In the genomic region with DNA sequence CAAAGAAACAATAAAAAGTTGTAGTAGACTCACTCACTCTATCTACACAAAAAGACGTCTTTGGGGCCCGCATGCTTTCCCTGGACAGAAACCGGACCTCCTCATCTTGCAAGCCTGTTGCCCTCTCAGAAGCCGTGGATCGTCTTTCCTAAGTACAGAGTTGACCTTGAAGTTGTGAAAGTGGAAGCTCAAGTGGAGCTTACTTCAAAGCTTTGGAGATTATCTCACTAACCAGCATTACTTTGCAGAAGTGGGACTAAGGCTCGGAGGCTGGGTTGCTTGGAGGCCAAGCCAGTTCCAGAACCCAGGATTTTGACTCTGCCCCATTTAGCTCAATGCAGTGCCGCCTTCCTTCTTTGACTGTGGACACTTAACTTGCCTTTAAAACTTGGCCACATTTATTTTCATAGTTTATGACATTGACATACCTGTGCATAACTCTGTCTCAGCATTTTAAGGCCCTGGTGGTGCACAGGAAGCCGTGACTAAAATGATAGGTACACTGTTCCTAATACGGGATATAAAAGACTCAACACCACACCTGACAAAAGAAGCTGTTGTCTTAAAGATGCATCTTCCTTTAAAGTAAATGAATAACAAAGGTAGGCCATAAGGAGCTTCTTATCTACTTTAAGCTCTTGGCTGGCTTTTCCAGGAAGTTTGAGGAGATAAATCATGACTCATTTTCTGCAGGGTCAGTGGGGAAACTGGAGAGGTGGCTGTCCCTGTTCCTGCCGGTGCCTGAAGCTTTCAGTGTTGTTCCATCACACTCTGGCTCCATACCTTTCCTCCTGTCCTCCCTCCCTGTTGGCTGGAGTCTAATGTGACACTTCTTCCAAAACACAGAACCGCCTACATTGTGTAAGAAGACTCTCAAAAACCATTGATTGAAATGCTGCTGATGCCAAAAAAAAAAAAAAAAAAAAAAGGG, we compare ENCODE assay signal across 8 cellular contexts. TPM values are rescaled to one million over a fixed set of nuclear protein-coding genes. Genes with fewer than 3 reads are reported as not detected.
A peak's percentile ranks its signal among the peaks of the same experiment; 100 is the strongest.
DNase-seq lines count a peak whose midpoint lies in the region; ATAC-seq, FAIRE-seq and TF ChIP-seq lines count a peak whose summit lies in the region.

No MANE protein-coding gene starts in this region.

- H3K9me3 ChIP-seq in MM.1S (replicated peaks; ENCODE audit: insufficient read depth, low read length), result no peaks in the 10 kb centered on the region
- H3K9me3 ChIP-seq in GM12878 (replicated peaks; ENCODE audit: control insufficient read depth, insufficient read depth, low read length), result no peaks in the 10 kb centered on the region; the same call in 2 of the 3 replicates
- H3K9me3 ChIP-seq in mesodermal cell (ENCODE audit: control insufficient read depth, low read length), result no peaks in the 10 kb centered on the region

- no peak for TF ChIP-seq EP300 in GM12878 (IDR thresholded peaks at IDR 0.05; ENCODE audit: borderline replicate concordance in 1 of 2, control insufficient read depth in 1 of 2, low read depth in 2 of 2, low read length in 2 of 2)

- no peak for FAIRE-seq in GM12878 (lab: Jason Lieb, UNC)

- H3K27me3 Mint-ChIP-seq in CD14-positive monocyte (ENCODE audit: low read depth in 3 of 3), result peaks cover 0 to 2% (median 0%) of the 10 kb centered on the region in 3 donors

- H3K4me3 Mint-ChIP-seq in CD14-positive monocyte, result peak overlapping the region; percentile 50 to 63

- CTCF ChIA-PET in GM12878 (lab: Yijun Ruan, JAX), result interaction anchor here (0.9 to 1.6 kb wide), 8 partner anchors 14 to 137 kb away, joined by 3 to 7 read pairs (median 4); no protein-coding TSS in a partner anchor

- H3F3A ChIP-seq in MM.1S (ENCODE audit: insufficient read depth, low read length), result peaks cover 57% of the 10 kb centered on the region

- peak overlapping the region; percentile 78 for H3K4me2 ChIP-seq in MM.1S (ENCODE audit: low read depth, low read length)
- H3K4me2 ChIP-seq in GM12878 (ENCODE audit: control insufficient read depth, insufficient read depth), result no peak overlapping the region

- H3K27me3 ChIP-seq in MM.1S (replicated peaks; ENCODE audit: insufficient read depth, low read length) (no peaks in the 10 kb centered on the region), GM12878 (replicated peaks in 1 of 2; ENCODE audit: control insufficient read depth in 2 of 2, insufficient read depth in 2 of 2, low read length in 1 of 2) (no peaks in the 10 kb centered on the region)

- peak overlapping the region; percentile 92 for H3K27ac ChIP-seq in MM.1S (ENCODE audit: low read length)
- H3K27ac ChIP-seq in GM12878 (ENCODE audit: control insufficient read depth, insufficient read depth), result peak overlapping the region; percentile 13; the same call in 1 of the 2 replicates
- peak overlapping the region; percentile 52 for H3K27ac ChIP-seq in mesodermal cell (ENCODE audit: low read depth, low read length, severe bottlenecking)

- H3K9ac ChIP-seq in MM.1S (ENCODE audit: low read length), result peak overlapping the region; percentile 56
- no peak overlapping the region for H3K9ac ChIP-seq in GM12878 (ENCODE audit: control insufficient read depth, insufficient read depth, low read length)

- peak overlapping the region; percentile 88 to 93 (median 92) for H3K27ac Mint-ChIP-seq in CD14-positive monocyte

- H3K4me3 ChIP-seq in MM.1S (ENCODE audit: low read length), result peak overlapping the region; percentile 11
- no peak overlapping the region; the same call in 1 of the 2 replicates for H3K4me3 ChIP-seq in GM12878
- no peak overlapping the region for H3K4me3 ChIP-seq in mesodermal cell (ENCODE audit: extremely low read depth, insufficient read depth, low read length, poor library complexity, severe bottlenecking)

- TF ChIP-seq CTCF in CD14-positive monocyte (IDR thresholded peaks at IDR 0.05) (no peak), MM.1S (IDR thresholded peaks at IDR 0.05; ENCODE audit: low read length) (no peak), GM12878 (IDR thresholded peaks at IDR 0.05 in 2 of 3, conservative IDR thresholded peaks at IDR 0.05 in 1 of 3; ENCODE audit: control insufficient read depth in 2 of 3, extremely low read depth in 1 of 3, insufficient read depth in 1 of 3, low read depth in 3 of 3, low read length in 3 of 3) (no peak)

- H4K20me1 ChIP-seq in MM.1S (ENCODE audit: insufficient read depth, low read length) (no peaks in the 10 kb centered on the region), GM12878 (ENCODE audit: control insufficient read depth, insufficient read depth) (no peaks in the 10 kb centered on the region)

- TF ChIP-seq POLR2A in GM12878 (IDR thresholded peaks at IDR 0.05; ENCODE audit: low read depth, low read length), result no peak

- H3K79me2 ChIP-seq in MM.1S (ENCODE audit: low read length) (peaks cover 97% of the 10 kb centered on the region), GM12878 (ENCODE audit: control insufficient read depth, insufficient read depth, low read length) (peaks cover 63% of the 10 kb centered on the region)

- H2AFZ ChIP-seq in MM.1S (ENCODE audit: low read length) (no peak overlapping the region), GM12878 (ENCODE audit: control insufficient read depth, low read depth, low read length) (no peak overlapping the region)

- ATAC-seq in GM12878 (peak; percentile 15; the same call in 2 of the 3 replicates), HG02840 (IDR thresholded peaks at IDR 0.05; ENCODE audit: low FRiP score, unreplicated experiment) (no peak), HG03196 (IDR thresholded peaks at IDR 0.05; ENCODE audit: unreplicated experiment) (no peak), HG03108 (IDR thresholded peaks at IDR 0.05; ENCODE audit: unreplicated experiment) (no peak)

- WGBS in GM12878 (ENCODE audit: insufficient coverage, insufficient replicate concordance, low lambda C conversion rate, missing lambda C conversion rate), result 93% methylated on average over 11 of the region's 11 CpGs
- WGBS in mesodermal cell (ENCODE audit: insufficient coverage in 2 of 2), 2 experiments, result 76 to 93% methylated on average over 4 to 7 of the region's 11 CpGs

- in situ Hi-C loops in GM12878 (cut with MboI), result no loop called here

- H3K4me1 ChIP-seq in MM.1S (ENCODE audit: low read length) (peaks cover 56% of the 10 kb centered on the region), GM12878 (ENCODE audit: control insufficient read depth, insufficient read depth, low read length) (peaks cover 34% of the 10 kb centered on the region), mesodermal cell (ENCODE audit: control insufficient read depth, insufficient read depth, low read length, poor library complexity, severe bottlenecking) (peaks cover 11% of the 10 kb centered on the region)

- intact Hi-C loops in CD14-positive monocyte (cut with micrococcal nuclease) (no loop called here), GM12878 (cut with micrococcal nuclease; ENCODE audit: unreplicated experiment) (no loop called here)

- RAD21 ChIA-PET in GM12878 (lab: Charles Lee; ENCODE audit: unreplicated experiment), result interaction anchor here (0.6 to 2.3 kb wide), 4 partner anchors 7 to 108 kb away, joined by 3 to 8 read pairs (median 3); partner anchors contain the start of gene NAIF1

- peaks cover 18 to 20% of the 10 kb centered on the region in 2 donors for H3K36me3 Mint-ChIP-seq in CD14-positive monocyte

- DNase-seq in CD14-positive monocyte (ENCODE audit: low spot score) (no peak), MM.1S (peak; percentile 80), GM12878 (ENCODE audit: low read depth, low spot score) (no peak), superior temporal gyrus (ENCODE audit: extremely low spot score) (no peak)

- H3K4me1 Mint-ChIP-seq in CD14-positive monocyte, result peaks cover 45% of the 10 kb centered on the region

- no TSS peak for BruUV-seq in GM12878 (replicated peaks; lab: Mats Ljungman, UMichigan)

- no peaks in the 10 kb centered on the region for H3K9me2 ChIP-seq in MM.1S (replicated peaks; ENCODE audit: insufficient read depth, low read length)

- no peak for TF ChIP-seq RAD21 in GM12878 (IDR thresholded peaks at IDR 0.05; ENCODE audit: insufficient read depth, low read depth, low read length)

- H3K9me3 Mint-ChIP-seq in CD14-positive monocyte, result no peaks in the 10 kb centered on the region

- SMC1A ChIA-PET in GM12878 (lab: Charles Lee; ENCODE audit: uncharacterized antibody, unreplicated experiment), result interaction anchor here (0.6 to 1.6 kb wide), 10 partner anchors 9 to 137 kb away, joined by 3 to 6 read pairs (median 4); partner anchors contain the start of gene NAIF1

- POLR2A ChIA-PET in GM12878 (lab: Charles Lee), result interaction anchor here (0.6 to 1.8 kb wide), 3 partner anchors 11 to 690 kb away, joined by 3 to 13 read pairs (median 5); partner anchors contain the start of genes NAIF1 and SLC25A25

- H3K36me3 ChIP-seq in MM.1S (replicated peaks; ENCODE audit: insufficient read depth, low read length) (no peaks in the 10 kb centered on the region), GM12878 (ENCODE audit: control insufficient read depth in 2 of 2, insufficient read depth in 2 of 2, low read length in 1 of 2) (peaks cover 0 to 6% of the 10 kb centered on the region in 2 experiments; a peak in 2 of 4 replicates), mesodermal cell (ENCODE audit: control insufficient read depth, insufficient read depth, low read length) (peaks cover 5% of the 10 kb centered on the region)

RNA-seq across cellular contexts. Expression of gene SLC25A25, which starts 10.7 kb away (rescaled TPM):
- 1 to 10 TPM; 5.1 to 6.3 TPM for polyA plus RNA-seq in CD14-positive monocyte
- total RNA-seq in GM12878 (2013; cell fraction: nucleolus; rRNA removed), result 21.3 and 21.7 TPM in 2 replicates
- total RNA-seq in GM12878 (2014; rRNA removed), result 17.1 and 17.5 TPM in 2 replicates
- 10.1 and 10.2 TPM in 2 replicates for total RNA-seq in GM12878 (2014; rRNA removed; fragmentation: Illumina TruSeq; extraction: Trizol)
- 14.3 and 15.7 TPM in 2 replicates for total RNA-seq in GM12878 (2021)
- polyA plus RNA-seq in GM12878 (2011; ENCODE audit: low read depth), result 3.3 TPM
- 5.9 and 8.2 TPM in 2 replicates for polyA plus RNA-seq in GM12878 (2011; rRNA removed)
- polyA plus RNA-seq in GM12878 (2011; cell fraction: cytosol; rRNA removed), result 6.2 and 8.2 TPM in 2 replicates
- polyA plus RNA-seq in GM12878 (2011; cell fraction: nucleus; rRNA removed), result 10.2 and 14.8 TPM in 2 replicates
- 7.6 and 8.5 TPM in 2 replicates for polyA plus RNA-seq in GM12878 (2012)
- 3.2 and 6.6 TPM in 2 replicates for polyA plus RNA-seq in GM12878 (2014; fragmentation: Illumina TruSeq; extraction: Trizol)
- under 1 TPM in 1 of 2 experiments, not detected in 1; 0.04 TPM for polyA plus RNA-seq in GM12878 (2014; fragmentation: Nextera tagmentation; extraction: Ambion mirVana)
- 12.4 and 13.4 TPM in 2 replicates for polyA plus RNA-seq in GM12878 (2014; rRNA removed)
- 10 to 100 TPM; 12.4 to 13.6 TPM for polyA plus RNA-seq in GM12878 (2016; fragmentation: Nextera tagmentation; extraction: Ambion mirVana)
- 5.6 and 9.7 TPM in 2 replicates for polyA minus RNA-seq in GM12878 (2011; rRNA and poly(A)+ RNA removed)
- polyA minus RNA-seq in GM12878 (2011; cell fraction: cytosol; rRNA and poly(A)+ RNA removed), result 3.7 and 5.5 TPM in 2 replicates
- 3.9 and 5.6 TPM in 2 replicates for polyA minus RNA-seq in GM12878 (2011; cell fraction: nucleus; rRNA and poly(A)+ RNA removed)
- polyA plus RNA-seq in mesodermal cell (2013, experiment 1 of 2), result 7.2 TPM
- 7.5 TPM for polyA plus RNA-seq in mesodermal cell (2013, experiment 2 of 2)

RNA-seq across cellular contexts. Expression of gene NAIF1, which starts 11.6 kb away (rescaled TPM):
- 1 to 10 TPM; 4.6 to 5.6 TPM for polyA plus RNA-seq in CD14-positive monocyte
- 8.3 and 10.0 TPM in 2 replicates for total RNA-seq in GM12878 (2013; cell fraction: nucleolus; rRNA removed)
- 10.7 and 14.2 TPM in 2 replicates for total RNA-seq in GM12878 (2014; rRNA removed)
- total RNA-seq in GM12878 (2014; rRNA removed; fragmentation: Illumina TruSeq; extraction: Trizol), result 6.3 and 6.4 TPM in 2 replicates
- 8.6 and 10.3 TPM in 2 replicates for total RNA-seq in GM12878 (2021)
- polyA plus RNA-seq in GM12878 (2011; ENCODE audit: low read depth), result 4.5 TPM
- 6.1 and 9.4 TPM in 2 replicates for polyA plus RNA-seq in GM12878 (2011; rRNA removed)
- polyA plus RNA-seq in GM12878 (2011; cell fraction: cytosol; rRNA removed), result 12.1 and 15.0 TPM in 2 replicates
- polyA plus RNA-seq in GM12878 (2011; cell fraction: nucleus; rRNA removed), result 5.9 and 7.8 TPM in 2 replicates
- polyA plus RNA-seq in GM12878 (2012), result 8.4 and 9.3 TPM in 2 replicates
- polyA plus RNA-seq in GM12878 (2014; fragmentation: Illumina TruSeq; extraction: Trizol), result 5.2 and 6.2 TPM in 2 replicates
- polyA plus RNA-seq in GM12878 (2014; fragmentation: Nextera tagmentation; extraction: Ambion mirVana), result 1 to 10 TPM; 2.4 to 5.2 TPM
- 8.5 and 9.3 TPM in 2 replicates for polyA plus RNA-seq in GM12878 (2014; rRNA removed)
- polyA plus RNA-seq in GM12878 (2016; fragmentation: Nextera tagmentation; extraction: Ambion mirVana), result 1 to 10 TPM; 5.0 to 7.9 TPM
- polyA minus RNA-seq in GM12878 (2011; rRNA and poly(A)+ RNA removed), result 11.7 and 16.2 TPM in 2 replicates
- 6.7 and 10.7 TPM in 2 replicates for polyA minus RNA-seq in GM12878 (2011; cell fraction: cytosol; rRNA and poly(A)+ RNA removed)
- 1.8 and 5.3 TPM in 2 replicates for polyA minus RNA-seq in GM12878 (2011; cell fraction: nucleus; rRNA and poly(A)+ RNA removed)
- 7.5 TPM for polyA plus RNA-seq in mesodermal cell (2013, experiment 1 of 2)
- polyA plus RNA-seq in mesodermal cell (2013, experiment 2 of 2), result 8.9 TPM

RNA-seq across cellular contexts. Expression of gene PTGES2, which starts 48.8 kb away (rescaled TPM):
- polyA plus RNA-seq in CD14-positive monocyte (10 to 100 TPM; 42.0 to 49.4 TPM), GM12878 (2011; rRNA removed) (54.8 and 98.8 TPM in 2 replicates), GM12878 (2014; fragmentation: Illumina TruSeq; extraction: Trizol) (34.3 and 59.9 TPM in 2 replicates), GM12878 (2014; fragmentation: Nextera tagmentation; extraction: Ambion mirVana) (1 to 10 TPM; 2.1 to 7.0 TPM), GM12878 (2014; rRNA removed) (107 and 125 TPM in 2 replicates), GM12878 (2016; fragmentation: Nextera tagmentation; extraction: Ambion mirVana) (100 to 1,000 TPM; 114 to 131 TPM)
- 116 TPM in 2 replicates for total RNA-seq in GM12878 (2013; cell fraction: nucleolus; rRNA removed)
- total RNA-seq in GM12878 (2014; rRNA removed) (127 and 141 TPM in 2 replicates), GM12878 (2014; rRNA removed; fragmentation: Illumina TruSeq; extraction: Trizol) (45.8 and 57.9 TPM in 2 replicates), GM12878 (2021) (99.5 and 106 TPM in 2 replicates)
- 19.0 TPM for polyA plus RNA-seq in GM12878 (2011; ENCODE audit: low read depth)
- 104 and 167 TPM in 2 replicates for polyA plus RNA-seq in GM12878 (2011; cell fraction: cytosol; rRNA removed)
- polyA plus RNA-seq in GM12878 (2011; cell fraction: nucleus; rRNA removed), result 214 and 242 TPM in 2 replicates
- 37.4 and 47.3 TPM in 2 replicates for polyA plus RNA-seq in GM12878 (2012)
- polyA minus RNA-seq in GM12878 (2011; rRNA and poly(A)+ RNA removed), result 67.9 and 113 TPM in 2 replicates
- polyA minus RNA-seq in GM12878 (2011; cell fraction: cytosol; rRNA and poly(A)+ RNA removed), result 32.5 and 41.4 TPM in 2 replicates
- 42.6 and 74.1 TPM in 2 replicates for polyA minus RNA-seq in GM12878 (2011; cell fraction: nucleus; rRNA and poly(A)+ RNA removed)
- polyA plus RNA-seq in mesodermal cell (2013, experiment 1 of 2), result 36.7 TPM
- polyA plus RNA-seq in mesodermal cell (2013, experiment 2 of 2), result 30.0 TPM

Comparison
In these comparisons a context has a peak if more than half of its experiments do, and no peak if none do; other contexts are left out.
1. H3K27ac ChIP-seq: peak in every context shown above with its lines; median percentile 92 in MM.1S; 52 in mesodermal cell; 13 in GM12878.